ENCODE assay signal across 10 cellular contexts in the genomic region with DNA sequence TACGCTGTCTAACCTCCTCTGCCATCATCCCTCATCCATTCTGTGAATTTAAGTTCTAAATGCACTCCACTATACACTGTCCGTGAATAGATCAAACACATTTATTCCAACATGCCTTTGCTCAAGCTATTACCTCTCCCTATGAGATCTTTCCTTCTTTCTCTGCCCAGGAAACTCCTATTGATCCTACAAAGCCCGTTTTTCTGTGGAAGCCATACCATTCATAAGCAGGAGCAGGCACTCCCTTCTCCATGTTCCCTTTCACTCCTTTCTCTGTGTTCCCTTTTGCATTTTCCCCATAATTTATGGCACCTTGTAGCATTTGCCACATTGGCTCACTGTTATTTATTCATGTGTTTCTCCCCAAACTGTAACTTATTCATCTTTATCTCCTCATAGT.
"Had no signal": no experiment of that assay in that cellular context is flagged by ENCODE, and none has a peak within 500 bp of the region (broad histone marks: within the 10 kb centered on the region; RNA-seq: fewer than 3 reads in every experiment).

No MANE protein-coding gene starts in this region.

- FAIRE-seq: H54 had no signal

- H3K4me3 Mint-ChIP-seq: H9 had no signal

- H3K27ac Mint-ChIP-seq: H9 had no signal

- H3K4me2 ChIP-seq: KMS-11 had no signal

- H3K27ac ChIP-seq: GM23248, HL-60, KMS-11 had no signal

- ATAC-seq: HCT116 had no signal

- H2AFZ ChIP-seq: GM23248 had no signal

- DNase-seq: GM23248, GOT3, H9, IMR-90, Karpas-422, KBM-7 had no signal

- H3K9ac ChIP-seq: GM23248, KMS-11 had no signal

- H3K4me3 ChIP-seq: GM23248 had no signal
